ENCODE assay signal across 1 cellular context in genomic region chr11:19866037-19866436, GRCh38.
TF ChIP-seq lines count a peak whose summit lies in the region.

No MANE protein-coding gene starts in this region.

TF ChIP-seq in H1, 55 proteins besides CTCF, POLR2A, EP300 and RAD21 (continued from another document):
- TF ChIP-seq CHD2 (IDR thresholded peaks at IDR 0.05; ENCODE audit: low read length) (no peak), TAF7 (optimal IDR thresholded peaks at IDR 0.05; ENCODE audit: borderline replicate concordance, low read depth, low read length) (no peak), CTBP2 (IDR thresholded peaks at IDR 0.05; ENCODE audit: borderline replicate concordance, insufficient read depth, insufficient read length, low read length) (no peak), ZNF274 (IDR thresholded peaks at IDR 0.05; ENCODE audit: borderline replicate concordance, extremely low read depth, low read length) (no peak), JUN (IDR thresholded peaks at IDR 0.05; ENCODE audit: low read depth, low read length) (no peak), RBBP5 (IDR thresholded peaks at IDR 0.05; ENCODE audit: borderline replicate concordance, low read depth, low read length) (no peak), BRCA1 (IDR thresholded peaks at IDR 0.05; ENCODE audit: low read depth, low read length) (no peak)
- TF ChIP-seq, protein P1, sequence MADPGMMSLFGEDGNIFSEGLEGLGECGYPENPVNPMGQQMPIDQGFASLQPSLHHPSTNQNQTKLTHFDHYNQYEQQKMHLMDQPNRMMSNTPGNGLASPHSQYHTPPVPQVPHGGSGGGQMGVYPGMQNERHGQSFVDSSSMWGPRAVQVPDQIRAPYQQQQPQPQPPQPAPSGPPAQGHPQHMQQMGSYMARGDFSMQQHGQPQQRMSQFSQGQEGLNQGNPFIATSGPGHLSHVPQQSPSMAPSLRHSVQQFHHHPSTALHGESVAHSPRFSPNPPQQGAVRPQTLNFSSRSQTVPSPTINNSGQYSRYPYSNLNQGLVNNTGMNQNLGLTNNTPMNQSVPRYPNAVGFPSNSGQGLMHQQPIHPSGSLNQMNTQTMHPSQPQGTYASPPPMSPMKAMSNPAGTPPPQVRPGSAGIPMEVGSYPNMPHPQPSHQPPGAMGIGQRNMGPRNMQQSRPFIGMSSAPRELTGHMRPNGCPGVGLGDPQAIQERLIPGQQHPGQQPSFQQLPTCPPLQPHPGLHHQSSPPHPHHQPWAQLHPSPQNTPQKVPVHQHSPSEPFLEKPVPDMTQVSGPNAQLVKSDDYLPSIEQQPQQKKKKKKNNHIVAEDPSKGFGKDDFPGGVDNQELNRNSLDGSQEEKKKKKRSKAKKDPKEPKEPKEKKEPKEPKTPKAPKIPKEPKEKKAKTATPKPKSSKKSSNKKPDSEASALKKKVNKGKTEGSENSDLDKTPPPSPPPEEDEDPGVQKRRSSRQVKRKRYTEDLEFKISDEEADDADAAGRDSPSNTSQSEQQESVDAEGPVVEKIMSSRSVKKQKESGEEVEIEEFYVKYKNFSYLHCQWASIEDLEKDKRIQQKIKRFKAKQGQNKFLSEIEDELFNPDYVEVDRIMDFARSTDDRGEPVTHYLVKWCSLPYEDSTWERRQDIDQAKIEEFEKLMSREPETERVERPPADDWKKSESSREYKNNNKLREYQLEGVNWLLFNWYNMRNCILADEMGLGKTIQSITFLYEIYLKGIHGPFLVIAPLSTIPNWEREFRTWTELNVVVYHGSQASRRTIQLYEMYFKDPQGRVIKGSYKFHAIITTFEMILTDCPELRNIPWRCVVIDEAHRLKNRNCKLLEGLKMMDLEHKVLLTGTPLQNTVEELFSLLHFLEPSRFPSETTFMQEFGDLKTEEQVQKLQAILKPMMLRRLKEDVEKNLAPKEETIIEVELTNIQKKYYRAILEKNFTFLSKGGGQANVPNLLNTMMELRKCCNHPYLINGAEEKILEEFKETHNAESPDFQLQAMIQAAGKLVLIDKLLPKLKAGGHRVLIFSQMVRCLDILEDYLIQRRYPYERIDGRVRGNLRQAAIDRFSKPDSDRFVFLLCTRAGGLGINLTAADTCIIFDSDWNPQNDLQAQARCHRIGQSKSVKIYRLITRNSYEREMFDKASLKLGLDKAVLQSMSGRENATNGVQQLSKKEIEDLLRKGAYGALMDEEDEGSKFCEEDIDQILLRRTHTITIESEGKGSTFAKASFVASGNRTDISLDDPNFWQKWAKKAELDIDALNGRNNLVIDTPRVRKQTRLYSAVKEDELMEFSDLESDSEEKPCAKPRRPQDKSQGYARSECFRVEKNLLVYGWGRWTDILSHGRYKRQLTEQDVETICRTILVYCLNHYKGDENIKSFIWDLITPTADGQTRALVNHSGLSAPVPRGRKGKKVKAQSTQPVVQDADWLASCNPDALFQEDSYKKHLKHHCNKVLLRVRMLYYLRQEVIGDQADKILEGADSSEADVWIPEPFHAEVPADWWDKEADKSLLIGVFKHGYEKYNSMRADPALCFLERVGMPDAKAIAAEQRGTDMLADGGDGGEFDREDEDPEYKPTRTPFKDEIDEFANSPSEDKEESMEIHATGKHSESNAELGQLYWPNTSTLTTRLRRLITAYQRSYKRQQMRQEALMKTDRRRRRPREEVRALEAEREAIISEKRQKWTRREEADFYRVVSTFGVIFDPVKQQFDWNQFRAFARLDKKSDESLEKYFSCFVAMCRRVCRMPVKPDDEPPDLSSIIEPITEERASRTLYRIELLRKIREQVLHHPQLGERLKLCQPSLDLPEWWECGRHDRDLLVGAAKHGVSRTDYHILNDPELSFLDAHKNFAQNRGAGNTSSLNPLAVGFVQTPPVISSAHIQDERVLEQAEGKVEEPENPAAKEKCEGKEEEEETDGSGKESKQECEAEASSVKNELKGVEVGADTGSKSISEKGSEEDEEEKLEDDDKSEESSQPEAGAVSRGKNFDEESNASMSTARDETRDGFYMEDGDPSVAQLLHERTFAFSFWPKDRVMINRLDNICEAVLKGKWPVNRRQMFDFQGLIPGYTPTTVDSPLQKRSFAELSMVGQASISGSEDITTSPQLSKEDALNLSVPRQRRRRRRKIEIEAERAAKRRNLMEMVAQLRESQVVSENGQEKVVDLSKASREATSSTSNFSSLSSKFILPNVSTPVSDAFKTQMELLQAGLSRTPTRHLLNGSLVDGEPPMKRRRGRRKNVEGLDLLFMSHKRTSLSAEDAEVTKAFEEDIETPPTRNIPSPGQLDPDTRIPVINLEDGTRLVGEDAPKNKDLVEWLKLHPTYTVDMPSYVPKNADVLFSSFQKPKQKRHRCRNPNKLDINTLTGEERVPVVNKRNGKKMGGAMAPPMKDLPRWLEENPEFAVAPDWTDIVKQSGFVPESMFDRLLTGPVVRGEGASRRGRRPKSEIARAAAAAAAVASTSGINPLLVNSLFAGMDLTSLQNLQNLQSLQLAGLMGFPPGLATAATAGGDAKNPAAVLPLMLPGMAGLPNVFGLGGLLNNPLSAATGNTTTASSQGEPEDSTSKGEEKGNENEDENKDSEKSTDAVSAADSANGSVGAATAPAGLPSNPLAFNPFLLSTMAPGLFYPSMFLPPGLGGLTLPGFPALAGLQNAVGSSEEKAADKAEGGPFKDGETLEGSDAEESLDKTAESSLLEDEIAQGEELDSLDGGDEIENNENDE (IDR thresholded peaks at IDR 0.05; ENCODE audit: insufficient replicate concordance, low read length) = no peak
